Comparison of ENCODE assay signal across 20 cellular contexts in genomic region chr10:35246770-35247343, GRCh38.
DNase-seq lines count a peak whose midpoint lies in the region; ATAC-seq, FAIRE-seq and TF ChIP-seq lines count a peak whose summit lies in the region.
"Had no signal": no experiment of that assay in that cellular context is flagged by ENCODE, and none has a peak within 500 bp of the region (broad histone marks: within the 10 kb centered on the region; RNA-seq: fewer than 3 reads in every experiment).

No MANE protein-coding gene starts in this region.

- H2AFZ ChIP-seq in GM23338 (peak overlapping the region; percentile 74; the same call in 1 of the 2 replicates), astrocyte (ENCODE audit: low read depth, low read length) (no peak overlapping the region)

- no peaks in the 10 kb centered on the region for H3K27me3 ChIP-seq in GM23338 (ENCODE audit: insufficient read depth)
- H3K27me3 ChIP-seq in astrocyte (ENCODE audit: insufficient read depth, low read length): no peaks in the 10 kb centered on the region
- no peaks in the 10 kb centered on the region for H3K27me3 ChIP-seq in SJCRH30

- H3K79me2 ChIP-seq in GM23338 (replicated peaks; ENCODE audit: insufficient read depth): no peaks in the 10 kb centered on the region
- H3K79me2 ChIP-seq in astrocyte (ENCODE audit: insufficient read depth, low read length): no peaks in the 10 kb centered on the region

- peaks cover 4% of the 10 kb centered on the region for H3K27me3 Mint-ChIP-seq in GM23338 (ENCODE audit: insufficient read depth, low read depth, poor library complexity)
- H3K27me3 Mint-ChIP-seq in astrocyte (ENCODE audit: low read depth, unreplicated experiment): no peaks in the 10 kb centered on the region
- H3K27me3 Mint-ChIP-seq in osteocyte (ENCODE audit: unreplicated experiment): peaks cover 2% of the 10 kb centered on the region
- peaks cover 10% of the 10 kb centered on the region for H3K27me3 Mint-ChIP-seq in stimulated activated memory B cell treated with anti-CD40 and anti-IgM and Interleukin-4, amounts not matched to agents 10 μg/mL and 1 μg/mL and 100 μg/mL, for 72 hours

- no peak overlapping the region for H3K9ac ChIP-seq in astrocyte (ENCODE audit: low read length)

- H3K9me3 ChIP-seq in astrocyte (ENCODE audit: insufficient read depth, low read depth, low read length) (no peaks in the 10 kb centered on the region), SJCRH30 (replicated peaks) (no peaks in the 10 kb centered on the region; the same call in 1 of the 2 replicates)
- H3K9me3 ChIP-seq: Caco-2, HAP-1 had no signal

- H3K9me2 ChIP-seq in GM23338 (ENCODE audit: insufficient read depth): no peaks in the 10 kb centered on the region; the same call in 1 of the 2 replicates

- H4K20me1 ChIP-seq in GM23338 (replicated peaks; ENCODE audit: insufficient read depth): no peaks in the 10 kb centered on the region
- H4K20me1 ChIP-seq in astrocyte (ENCODE audit: insufficient read depth, low read length): no peaks in the 10 kb centered on the region

- no peak for TF ChIP-seq CTCF in GM23338 (conservative IDR thresholded peaks at IDR 0.05; ENCODE audit: low read depth in 2 of 2)
- TF ChIP-seq CTCF in astrocyte (IDR thresholded peaks at IDR 0.05; ENCODE audit: insufficient read depth, low read depth, low read length): no peak
- TF ChIP-seq CTCF in osteocyte (IDR thresholded peaks at IDR 0.05): no peak

- ATAC-seq in GM23338 (no peak), HG03354 (IDR thresholded peaks at IDR 0.05; ENCODE audit: poor library complexity, severe bottlenecking, unreplicated experiment) (no peak), GM18868 (IDR thresholded peaks at IDR 0.05; ENCODE audit: unreplicated experiment) (no peak)
- ATAC-seq in stimulated activated memory B cell treated with anti-CD40 and anti-IgM and Interleukin-4, amounts not matched to agents 10 μg/mL and 1 μg/mL and 100 μg/mL, for 72 hours: peak; percentile 36
- ATAC-seq: CD8-positive, alpha-beta T cell had no signal

- H3K27ac Mint-ChIP-seq in GM23338 (no peak overlapping the region), astrocyte (ENCODE audit: unreplicated experiment) (peak overlapping the region; percentile 7), osteocyte (ENCODE audit: unreplicated experiment) (no peak overlapping the region)
- H3K27ac Mint-ChIP-seq in stimulated activated memory B cell treated with anti-CD40 and anti-IgM and Interleukin-4, amounts not matched to agents 10 μg/mL and 1 μg/mL and 100 μg/mL, for 72 hours: no peak overlapping the region
- H3K27ac Mint-ChIP-seq: CD4-positive, CD25-positive, alpha-beta regulatory T cell; CD8-positive, alpha-beta T cell; HFFc6 had no signal

- no peaks in the 10 kb centered on the region for H3K4me1 Mint-ChIP-seq in GM23338
- H3K4me1 Mint-ChIP-seq in astrocyte (ENCODE audit: low read depth, unreplicated experiment): no peaks in the 10 kb centered on the region
- H3K4me1 Mint-ChIP-seq in osteocyte (ENCODE audit: unreplicated experiment): no peaks in the 10 kb centered on the region
- no peaks in the 10 kb centered on the region for H3K4me1 Mint-ChIP-seq in stimulated activated memory B cell treated with anti-CD40 and anti-IgM and Interleukin-4, amounts not matched to agents 10 μg/mL and 1 μg/mL and 100 μg/mL, for 72 hours
- H3K4me1 Mint-ChIP-seq: CD4-positive, CD25-positive, alpha-beta regulatory T cell had no signal

- no peak overlapping the region for H3K4me3 Mint-ChIP-seq in GM23338
- no peak overlapping the region for H3K4me3 Mint-ChIP-seq in astrocyte (ENCODE audit: unreplicated experiment)
- no peak overlapping the region for H3K4me3 Mint-ChIP-seq in osteocyte (ENCODE audit: unreplicated experiment)
- no peak overlapping the region for H3K4me3 Mint-ChIP-seq in stimulated activated memory B cell treated with anti-CD40 and anti-IgM and Interleukin-4, amounts not matched to agents 10 μg/mL and 1 μg/mL and 100 μg/mL, for 72 hours
- H3K4me3 Mint-ChIP-seq: CD4-positive, CD25-positive, alpha-beta regulatory T cell; CD8-positive, alpha-beta T cell; HFFc6 had no signal

- no peaks in the 10 kb centered on the region for H3K4me1 ChIP-seq in GM23338 (ENCODE audit: insufficient read depth)
- no peaks in the 10 kb centered on the region for H3K4me1 ChIP-seq in astrocyte (ENCODE audit: insufficient read depth, low read length)
- no peaks in the 10 kb centered on the region for H3K4me1 ChIP-seq in SJCRH30
- H3K4me1 ChIP-seq: Caco-2, HAP-1 had no signal

- no peak overlapping the region for H3K27ac ChIP-seq in GM23338 (ENCODE audit: low read depth)
- H3K27ac ChIP-seq in astrocyte (ENCODE audit: low read depth, low read length): no peak overlapping the region
- H3K27ac ChIP-seq in SJCRH30: no peak overlapping the region
- H3K27ac ChIP-seq: C4-2B had no signal

- H3K36me3 ChIP-seq in GM23338 (ENCODE audit: insufficient read depth) (no peaks in the 10 kb centered on the region), astrocyte (ENCODE audit: insufficient read depth, low read length) (no peaks in the 10 kb centered on the region), SJCRH30 (no peaks in the 10 kb centered on the region)
- H3K36me3 ChIP-seq: HAP-1 had no signal

- DNase-seq in GM23338 (ENCODE audit: low spot score): no peak
- no peak for DNase-seq in astrocyte (ENCODE audit: low read depth)
- DNase-seq in osteocyte (ENCODE audit: extremely low spot score, unreplicated experiment): peak; percentile 62
- no peak for DNase-seq in SJCRH30
- DNase-seq in kidney tubule cell (ENCODE audit: low spot score): no peak
- DNase-seq: Caco-2; CD4-positive, CD25-positive, alpha-beta regulatory T cell; CD8-positive, alpha-beta T cell; DMS153; DND-41; GOT3; HFFc6 had no signal

- H3F3A ChIP-seq in GM23338 (replicated peaks; ENCODE audit: low read depth): no peaks in the 10 kb centered on the region

- H3K9me3 Mint-ChIP-seq in GM23338 (no peaks in the 10 kb centered on the region), astrocyte (ENCODE audit: unreplicated experiment) (no peaks in the 10 kb centered on the region), osteocyte (ENCODE audit: unreplicated experiment) (peaks cover 3% of the 10 kb centered on the region)
- H3K9me3 Mint-ChIP-seq in stimulated activated memory B cell treated with anti-CD40 and anti-IgM and Interleukin-4, amounts not matched to agents 10 μg/mL and 1 μg/mL and 100 μg/mL, for 72 hours: no peaks in the 10 kb centered on the region
- H3K9me3 Mint-ChIP-seq: CD8-positive, alpha-beta T cell; HFFc6 had no signal

- H3K4me3 ChIP-seq in GM23338 (no peak overlapping the region), astrocyte (ENCODE audit: insufficient read depth, low read depth, low read length) (no peak overlapping the region), SJCRH30 (no peak overlapping the region)
- H3K4me3 ChIP-seq: HAP-1 had no signal

- H3K36me3 Mint-ChIP-seq in GM23338 (ENCODE audit: low read depth) (no peaks in the 10 kb centered on the region; the same call in 2 of the 3 replicates), astrocyte (ENCODE audit: low read depth, unreplicated experiment) (no peaks in the 10 kb centered on the region), osteocyte (ENCODE audit: unreplicated experiment) (no peaks in the 10 kb centered on the region)
- no peaks in the 10 kb centered on the region for H3K36me3 Mint-ChIP-seq in stimulated activated memory B cell treated with anti-CD40 and anti-IgM and Interleukin-4, amounts not matched to agents 10 μg/mL and 1 μg/mL and 100 μg/mL, for 72 hours
- H3K36me3 Mint-ChIP-seq: CD4-positive, CD25-positive, alpha-beta regulatory T cell; CD8-positive, alpha-beta T cell had no signal

- H3K4me2 ChIP-seq in GM23338 (no peak overlapping the region), astrocyte (ENCODE audit: low read length) (no peak overlapping the region)

- FAIRE-seq in astrocyte (lab: Jason Lieb, UNC): no peak
- FAIRE-seq: G401.6, GM12892, H54 had no signal

TF ChIP-seq in GM23338, 12 proteins besides CTCF, POLR2A, EP300 and RAD21 (continues in another document):
- TF ChIP-seq ETS1 (IDR thresholded peaks at IDR 0.05): no peak
- no peak for TF ChIP-seq ZNF331 (CRISPR knock-in tag; IDR thresholded peaks at IDR 0.05; ENCODE audit: low read depth)
- TF ChIP-seq NANOG (IDR thresholded peaks at IDR 0.05; ENCODE audit: borderline replicate concordance): no peak
- no peak for TF ChIP-seq EZH2 (IDR thresholded peaks at IDR 0.05; ENCODE audit: low read depth, unreplicated experiment)
- no peak for TF ChIP-seq ZNF114 (CRISPR knock-in tag; IDR thresholded peaks at IDR 0.05)
- no peak for TF ChIP-seq REST (IDR thresholded peaks at IDR 0.05; ENCODE audit: unreplicated experiment)
- TF ChIP-seq CREB1 (CRISPR knock-in tag; IDR thresholded peaks at IDR 0.05; ENCODE audit: low read depth): no peak
